1 cellular context compared by ENCODE assay signal in the genomic region with DNA sequence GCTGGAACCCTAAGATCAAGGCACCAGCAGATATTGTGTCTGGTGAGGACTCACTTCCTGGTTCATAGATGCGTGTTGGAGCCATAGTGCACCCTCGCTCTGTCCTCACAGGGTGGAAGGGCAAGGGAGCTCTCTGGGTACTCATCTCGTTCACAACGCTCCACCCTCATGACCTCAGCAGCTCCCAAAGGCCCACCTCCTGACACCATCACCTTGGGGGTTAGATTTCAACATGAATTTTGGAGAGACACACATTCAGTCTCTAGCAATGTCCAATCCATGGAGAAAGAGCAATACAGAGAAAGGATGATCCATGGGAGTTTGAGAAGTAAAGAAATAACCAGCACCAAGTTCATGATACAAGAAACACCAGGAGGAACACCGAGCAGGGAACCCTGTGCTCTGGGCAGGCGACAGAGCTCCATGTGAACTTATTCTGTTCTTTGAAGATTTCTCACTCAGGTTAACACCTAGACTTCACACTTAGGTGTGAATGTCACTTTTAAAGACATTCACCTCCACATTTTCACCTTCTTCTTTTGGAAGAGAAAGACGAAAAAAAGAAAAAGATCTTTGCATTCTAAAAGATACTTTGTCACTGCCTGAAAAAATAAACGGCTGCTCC.
TF ChIP-seq lines count a peak whose summit lies in the region.

No MANE protein-coding gene starts in this region.

TF ChIP-seq in H1, 55 proteins besides CTCF, POLR2A, EP300 and RAD21:
- TF ChIP-seq SP2 (IDR thresholded peaks at IDR 0.05; ENCODE audit: low read length) = no peak
- TF ChIP-seq SP4 (IDR thresholded peaks at IDR 0.05; ENCODE audit: low read length) = no peak
- no peak for TF ChIP-seq SIX5 (IDR thresholded peaks at IDR 0.05; ENCODE audit: low read depth, low read length)
- TF ChIP-seq, protein P1, sequence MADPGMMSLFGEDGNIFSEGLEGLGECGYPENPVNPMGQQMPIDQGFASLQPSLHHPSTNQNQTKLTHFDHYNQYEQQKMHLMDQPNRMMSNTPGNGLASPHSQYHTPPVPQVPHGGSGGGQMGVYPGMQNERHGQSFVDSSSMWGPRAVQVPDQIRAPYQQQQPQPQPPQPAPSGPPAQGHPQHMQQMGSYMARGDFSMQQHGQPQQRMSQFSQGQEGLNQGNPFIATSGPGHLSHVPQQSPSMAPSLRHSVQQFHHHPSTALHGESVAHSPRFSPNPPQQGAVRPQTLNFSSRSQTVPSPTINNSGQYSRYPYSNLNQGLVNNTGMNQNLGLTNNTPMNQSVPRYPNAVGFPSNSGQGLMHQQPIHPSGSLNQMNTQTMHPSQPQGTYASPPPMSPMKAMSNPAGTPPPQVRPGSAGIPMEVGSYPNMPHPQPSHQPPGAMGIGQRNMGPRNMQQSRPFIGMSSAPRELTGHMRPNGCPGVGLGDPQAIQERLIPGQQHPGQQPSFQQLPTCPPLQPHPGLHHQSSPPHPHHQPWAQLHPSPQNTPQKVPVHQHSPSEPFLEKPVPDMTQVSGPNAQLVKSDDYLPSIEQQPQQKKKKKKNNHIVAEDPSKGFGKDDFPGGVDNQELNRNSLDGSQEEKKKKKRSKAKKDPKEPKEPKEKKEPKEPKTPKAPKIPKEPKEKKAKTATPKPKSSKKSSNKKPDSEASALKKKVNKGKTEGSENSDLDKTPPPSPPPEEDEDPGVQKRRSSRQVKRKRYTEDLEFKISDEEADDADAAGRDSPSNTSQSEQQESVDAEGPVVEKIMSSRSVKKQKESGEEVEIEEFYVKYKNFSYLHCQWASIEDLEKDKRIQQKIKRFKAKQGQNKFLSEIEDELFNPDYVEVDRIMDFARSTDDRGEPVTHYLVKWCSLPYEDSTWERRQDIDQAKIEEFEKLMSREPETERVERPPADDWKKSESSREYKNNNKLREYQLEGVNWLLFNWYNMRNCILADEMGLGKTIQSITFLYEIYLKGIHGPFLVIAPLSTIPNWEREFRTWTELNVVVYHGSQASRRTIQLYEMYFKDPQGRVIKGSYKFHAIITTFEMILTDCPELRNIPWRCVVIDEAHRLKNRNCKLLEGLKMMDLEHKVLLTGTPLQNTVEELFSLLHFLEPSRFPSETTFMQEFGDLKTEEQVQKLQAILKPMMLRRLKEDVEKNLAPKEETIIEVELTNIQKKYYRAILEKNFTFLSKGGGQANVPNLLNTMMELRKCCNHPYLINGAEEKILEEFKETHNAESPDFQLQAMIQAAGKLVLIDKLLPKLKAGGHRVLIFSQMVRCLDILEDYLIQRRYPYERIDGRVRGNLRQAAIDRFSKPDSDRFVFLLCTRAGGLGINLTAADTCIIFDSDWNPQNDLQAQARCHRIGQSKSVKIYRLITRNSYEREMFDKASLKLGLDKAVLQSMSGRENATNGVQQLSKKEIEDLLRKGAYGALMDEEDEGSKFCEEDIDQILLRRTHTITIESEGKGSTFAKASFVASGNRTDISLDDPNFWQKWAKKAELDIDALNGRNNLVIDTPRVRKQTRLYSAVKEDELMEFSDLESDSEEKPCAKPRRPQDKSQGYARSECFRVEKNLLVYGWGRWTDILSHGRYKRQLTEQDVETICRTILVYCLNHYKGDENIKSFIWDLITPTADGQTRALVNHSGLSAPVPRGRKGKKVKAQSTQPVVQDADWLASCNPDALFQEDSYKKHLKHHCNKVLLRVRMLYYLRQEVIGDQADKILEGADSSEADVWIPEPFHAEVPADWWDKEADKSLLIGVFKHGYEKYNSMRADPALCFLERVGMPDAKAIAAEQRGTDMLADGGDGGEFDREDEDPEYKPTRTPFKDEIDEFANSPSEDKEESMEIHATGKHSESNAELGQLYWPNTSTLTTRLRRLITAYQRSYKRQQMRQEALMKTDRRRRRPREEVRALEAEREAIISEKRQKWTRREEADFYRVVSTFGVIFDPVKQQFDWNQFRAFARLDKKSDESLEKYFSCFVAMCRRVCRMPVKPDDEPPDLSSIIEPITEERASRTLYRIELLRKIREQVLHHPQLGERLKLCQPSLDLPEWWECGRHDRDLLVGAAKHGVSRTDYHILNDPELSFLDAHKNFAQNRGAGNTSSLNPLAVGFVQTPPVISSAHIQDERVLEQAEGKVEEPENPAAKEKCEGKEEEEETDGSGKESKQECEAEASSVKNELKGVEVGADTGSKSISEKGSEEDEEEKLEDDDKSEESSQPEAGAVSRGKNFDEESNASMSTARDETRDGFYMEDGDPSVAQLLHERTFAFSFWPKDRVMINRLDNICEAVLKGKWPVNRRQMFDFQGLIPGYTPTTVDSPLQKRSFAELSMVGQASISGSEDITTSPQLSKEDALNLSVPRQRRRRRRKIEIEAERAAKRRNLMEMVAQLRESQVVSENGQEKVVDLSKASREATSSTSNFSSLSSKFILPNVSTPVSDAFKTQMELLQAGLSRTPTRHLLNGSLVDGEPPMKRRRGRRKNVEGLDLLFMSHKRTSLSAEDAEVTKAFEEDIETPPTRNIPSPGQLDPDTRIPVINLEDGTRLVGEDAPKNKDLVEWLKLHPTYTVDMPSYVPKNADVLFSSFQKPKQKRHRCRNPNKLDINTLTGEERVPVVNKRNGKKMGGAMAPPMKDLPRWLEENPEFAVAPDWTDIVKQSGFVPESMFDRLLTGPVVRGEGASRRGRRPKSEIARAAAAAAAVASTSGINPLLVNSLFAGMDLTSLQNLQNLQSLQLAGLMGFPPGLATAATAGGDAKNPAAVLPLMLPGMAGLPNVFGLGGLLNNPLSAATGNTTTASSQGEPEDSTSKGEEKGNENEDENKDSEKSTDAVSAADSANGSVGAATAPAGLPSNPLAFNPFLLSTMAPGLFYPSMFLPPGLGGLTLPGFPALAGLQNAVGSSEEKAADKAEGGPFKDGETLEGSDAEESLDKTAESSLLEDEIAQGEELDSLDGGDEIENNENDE (IDR thresholded peaks at IDR 0.05; ENCODE audit: insufficient replicate concordance, low read length) = no peak
- no peak for TF ChIP-seq CBX8 (IDR thresholded peaks at IDR 0.05; ENCODE audit: borderline replicate concordance, low read depth, low read length)
- TF ChIP-seq FOSL1 (IDR thresholded peaks at IDR 0.05; ENCODE audit: insufficient read depth, low read depth, low read length) = no peak
- no peak for TF ChIP-seq RBBP5 (IDR thresholded peaks at IDR 0.05; ENCODE audit: borderline replicate concordance, low read depth, low read length)
- no peak for TF ChIP-seq CEBPB (IDR thresholded peaks at IDR 0.05; ENCODE audit: low read depth, low read length)
- TF ChIP-seq ATF2 (IDR thresholded peaks at IDR 0.05; ENCODE audit: low read length) = no peak
- TF ChIP-seq SIRT6 (IDR thresholded peaks at IDR 0.05; ENCODE audit: low read length) = no peak
- no peak for TF ChIP-seq ZNF274 (IDR thresholded peaks at IDR 0.05; ENCODE audit: borderline replicate concordance, extremely low read depth, low read length)
- no peak for TF ChIP-seq TBP (IDR thresholded peaks at IDR 0.05; ENCODE audit: low read depth, low read length)
- TF ChIP-seq SUZ12 (IDR thresholded peaks at IDR 0.05; ENCODE audit: low read length) = no peak
